In genomic region chr3:171242951-171243350, GRCh38 we compare ENCODE assay signal across 33 cellular contexts.
"Had no signal": no experiment of that assay in that cellular context is flagged by ENCODE, and none has a peak within 500 bp of the region (broad histone marks: within the 10 kb centered on the region; RNA-seq: fewer than 3 reads in every experiment).

No MANE protein-coding gene starts in this region.

- DNase-seq: activated B cell treated with CpG ODN at 0.5 μM for 24 hours; activated CD4-positive, alpha-beta memory T cell treated with anti-CD3 and anti-CD28 coated beads for 36 hours; activated CD4-positive, alpha-beta T cell treated with anti-CD3 and anti-CD28 coated beads for 4 hours; activated CD4-positive, alpha-beta T cell treated with anti-CD3 and anti-CD28 coated beads, Interleukin-2, amount 50 U/mL, for 1 hour; activated CD4-positive, alpha-beta T cell treated with anti-CD3 and anti-CD28 coated beads, Interleukin-2, amount 50 U/mL, for 4 hours; activated CD4-positive, CD25-positive, alpha-beta regulatory T cell treated with anti-CD3 and anti-CD28 coated beads, Interleukin-2, amount 50 U/mL, for 72 hours; activated CD8-positive, alpha-beta memory T cell treated with anti-CD3 and anti-CD28 coated beads, Interleukin-2, amount 50 U/mL, for 4 hours; activated CD8-positive, alpha-beta T cell treated with anti-CD3 and anti-CD28 coated beads for 36 hours; activated effector memory CD4-positive, alpha-beta T cell treated with anti-CD3 and anti-CD28 coated beads, Interleukin-2, amount 50 U/mL, for 16 hours; activated gamma-delta T cell treated with Interleukin-2 at 50 U/mL for 16 hours; activated naive CD4-positive, alpha-beta T cell; activated naive CD4-positive, alpha-beta T cell treated with anti-CD3 and anti-CD28 coated beads for 36 hours; activated naive CD4-positive, alpha-beta T cell treated with anti-CD3 and anti-CD28 coated beads, Interleukin-2, amount 50 U/mL, for 16 hours; activated naive CD8-positive, alpha-beta T cell treated with anti-CD3 and anti-CD28 coated beads for 36 hours; activated T-cell treated with anti-CD3 and anti-CD28 coated beads for 4 hours; activated T-cell treated with anti-CD3 and anti-CD28 coated beads, Interleukin-2, amount 50 U/mL, for 1 hour; activated T-cell treated with anti-CD3 and anti-CD28 coated beads, Interleukin-2, amount 50 U/mL, for 4 hours; activated T-cell treated with anti-CD3 and anti-CD28 coated beads, Interleukin-2, amount 50 U/mL, for 72 hours; adrenal gland; amniotic stem cell; anterior cingulate cortex; caudate nucleus; cerebellar nuclear complex; T-cell; T-helper 17 cell; T1000 had no signal

- H3K9me3 Mint-ChIP-seq: activated naive CD8-positive, alpha-beta T cell treated with anti-CD3 and anti-CD28 coated beads for 36 hours; central memory CD8-positive, alpha-beta T cell had no signal

- H3K27ac Mint-ChIP-seq: activated B cell treated with CpG ODN at 0.5 μM for 24 hours; activated CD4-positive, alpha-beta memory T cell treated with anti-CD3 and anti-CD28 coated beads for 36 hours; activated CD8-positive, alpha-beta T cell treated with anti-CD3 and anti-CD28 coated beads for 36 hours; activated naive CD4-positive, alpha-beta T cell treated with anti-CD3 and anti-CD28 coated beads for 36 hours; activated naive CD4-positive, alpha-beta T cell treated with anti-CD3 and anti-CD28 coated beads, Interleukin-2, amount 50 U/mL, for 72 hours; activated naive CD8-positive, alpha-beta T cell treated with anti-CD3 and anti-CD28 coated beads for 36 hours; activated T-cell treated with anti-CD3 and anti-CD28 coated beads, Interleukin-2, amount 50 U/mL, for 72 hours; activated T-helper 1 cell treated with anti-CD3 and anti-CD28 coated beads, Interleukin-12 subunit alpha, Interleukin-12 subunit beta, Interleukin-2, Interleukin-4 antibody, amounts not matched to agents 30 ng/mL and 10 ng/mL and 1 ng/mL, durations not matched to agents 14 hours and 24 hours and 36 hours; activated T-helper 17 cell treated with anti-CD3 and anti-CD28 coated beads, Interleukin-2, amount 50 U/mL, for 72 hours; brain; T-cell; T-helper 17 cell had no signal

- H3K27me3 Mint-ChIP-seq: activated B cell treated with CpG ODN at 0.5 μM for 24 hours; activated CD4-positive, alpha-beta memory T cell treated with anti-CD3 and anti-CD28 coated beads for 36 hours; activated CD8-positive, alpha-beta T cell treated with anti-CD3 and anti-CD28 coated beads for 36 hours; activated naive CD8-positive, alpha-beta T cell treated with anti-CD3 and anti-CD28 coated beads for 36 hours; activated T-helper 17 cell treated with anti-CD3 and anti-CD28 coated beads, Interleukin-2, amount 50 U/mL, for 72 hours; brain; central memory CD8-positive, alpha-beta T cell; T-cell; T-helper 17 cell had no signal

- H3K4me3 Mint-ChIP-seq: activated B cell treated with CpG ODN at 0.5 μM for 24 hours; activated CD4-positive, alpha-beta memory T cell treated with anti-CD3 and anti-CD28 coated beads for 36 hours; activated CD8-positive, alpha-beta T cell treated with anti-CD3 and anti-CD28 coated beads for 36 hours; activated naive CD4-positive, alpha-beta T cell treated with anti-CD3 and anti-CD28 coated beads for 36 hours; activated naive CD8-positive, alpha-beta T cell treated with anti-CD3 and anti-CD28 coated beads for 36 hours; activated T-cell treated with anti-CD3 and anti-CD28 coated beads, Interleukin-2, amount 50 U/mL, for 4 hours; activated T-cell treated with anti-CD3 and anti-CD28 coated beads, Interleukin-2, amount 50 U/mL, for 72 hours; activated T-helper 1 cell treated with anti-CD3 and anti-CD28 coated beads, Interleukin-12 subunit alpha, Interleukin-12 subunit beta, Interleukin-2, Interleukin-4 antibody, amounts not matched to agents 30 ng/mL and 10 ng/mL and 1 ng/mL, durations not matched to agents 14 hours and 24 hours and 36 hours; activated T-helper 17 cell treated with anti-CD3 and anti-CD28 coated beads, Interleukin-2, amount 50 U/mL, for 72 hours; brain; central memory CD8-positive, alpha-beta T cell; T-cell; T-helper 17 cell had no signal

- H3K27ac ChIP-seq: adrenal gland, ascending aorta, cardiac muscle cell had no signal

- ATAC-seq: activated CD8-positive, alpha-beta T cell treated with anti-CD3 and anti-CD28 coated beads for 36 hours; activated naive CD4-positive, alpha-beta T cell treated with anti-CD3 and anti-CD28 coated beads, Interleukin-2, amount 50 U/mL, for 72 hours; activated T-cell treated with anti-CD3 and anti-CD28 coated beads, Interleukin-2, amount 50 U/mL, for 4 hours; activated T-cell treated with anti-CD3 and anti-CD28 coated beads, Interleukin-2, amount 50 U/mL, for 72 hours; activated T-helper 17 cell treated with anti-CD3 and anti-CD28 coated beads, Interleukin-2, amount 50 U/mL, for 72 hours; T-cell; T-helper 17 cell had no signal

- H3K27me3 ChIP-seq: adrenal gland, ascending aorta, cardiac muscle cell had no signal

- H3K4me1 Mint-ChIP-seq: activated B cell treated with CpG ODN at 0.5 μM for 24 hours; activated T-helper 17 cell treated with anti-CD3 and anti-CD28 coated beads, Interleukin-2, amount 50 U/mL, for 72 hours; central memory CD8-positive, alpha-beta T cell had no signal

- H3K36me3 ChIP-seq: adrenal gland, ascending aorta, cardiac muscle cell had no signal

- H3K9me3 ChIP-seq: adrenal gland, ascending aorta had no signal

- H3K4me3 ChIP-seq: adrenal gland, ascending aorta, cardiac muscle cell had no signal

- H3K4me1 ChIP-seq: adrenal gland, ascending aorta had no signal
